Comparison of ENCODE assay signal across 19 cellular contexts in the genomic region with DNA sequence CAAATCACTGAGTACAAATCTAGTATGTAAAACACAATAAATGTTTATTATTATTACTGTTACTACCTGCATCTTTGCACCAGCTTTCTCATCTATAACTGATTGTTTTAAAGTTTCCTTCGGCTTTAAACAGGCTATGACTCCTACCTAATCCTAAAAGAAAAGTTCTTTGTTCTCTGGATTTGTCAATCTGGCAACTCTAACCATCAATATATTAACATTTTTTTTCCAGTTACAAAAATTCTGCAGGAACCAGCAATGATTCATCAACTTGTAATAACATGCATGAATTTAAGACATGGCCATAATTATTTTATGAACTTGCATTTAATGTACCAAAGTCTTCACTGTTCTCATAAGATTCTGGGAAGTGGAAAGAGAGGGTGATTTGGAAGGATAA.
A peak's percentile ranks its signal among the peaks of the same experiment; 100 is the strongest.
DNase-seq lines count a peak whose midpoint lies in the region; ATAC-seq and TF ChIP-seq lines count a peak whose summit lies in the region.
"Had no signal": no experiment of that assay in that cellular context is flagged by ENCODE, and none has a peak within 500 bp of the region (broad histone marks: within the 10 kb centered on the region; RNA-seq: fewer than 3 reads in every experiment).

No MANE protein-coding gene starts in this region.

- H3K9me3 ChIP-seq in left ventricle myocardium inferior (replicated peaks) = no peaks in the 10 kb centered on the region
- H3K9me3 ChIP-seq in right cardiac atrium (ENCODE audit: control insufficient read depth, low read length) = no peaks in the 10 kb centered on the region

- H3K36me3 Mint-ChIP-seq in nephron (ENCODE audit: low read depth) = no peaks in the 10 kb centered on the region
- no peaks in the 10 kb centered on the region for H3K36me3 Mint-ChIP-seq in activated CD4-positive, alpha-beta memory T cell treated with anti-CD3 and anti-CD28 coated beads, Interleukin-2, amount 10 ng/mL, durations not matched to agents 7 days and 5 days (ENCODE audit: low read depth)
- H3K36me3 Mint-ChIP-seq: CD8-positive, alpha-beta T cell; IgD-negative memory B cell had no signal

- POLR2A ChIA-PET in activated CD4-positive, alpha-beta memory T cell treated with anti-CD3 and anti-CD28 coated beads, Interleukin-2, amount 10 ng/mL, durations not matched to agents 7 days and 5 days (lab: Charles Lee) = no interaction called here

- peaks cover 72% of the 10 kb centered on the region for H3K4me1 Mint-ChIP-seq in nephron
- H3K4me1 Mint-ChIP-seq in activated CD4-positive, alpha-beta memory T cell treated with anti-CD3 and anti-CD28 coated beads, Interleukin-2, amount 10 ng/mL, durations not matched to agents 7 days and 5 days = peaks cover 8% of the 10 kb centered on the region
- H3K4me1 Mint-ChIP-seq: IgD-negative memory B cell had no signal

- H3K9me3 Mint-ChIP-seq in nephron = no peaks in the 10 kb centered on the region
- peaks cover 2% of the 10 kb centered on the region for H3K9me3 Mint-ChIP-seq in activated CD4-positive, alpha-beta memory T cell treated with anti-CD3 and anti-CD28 coated beads, Interleukin-2, amount 10 ng/mL, durations not matched to agents 7 days and 5 days
- H3K9me3 Mint-ChIP-seq: CD8-positive, alpha-beta T cell had no signal

- ATAC-seq in right cardiac atrium (no peak), HG02884 (IDR thresholded peaks at IDR 0.05; ENCODE audit: unreplicated experiment) (no peak)
- ATAC-seq: CD8-positive, alpha-beta T cell had no signal

- WGBS in right cardiac atrium = 72% methylated on average over 1 of the region's 1 CpG

- no peaks in the 10 kb centered on the region for H3K36me3 ChIP-seq in left ventricle myocardium inferior

- CTCF ChIA-PET in activated CD4-positive, alpha-beta memory T cell treated with anti-CD3 and anti-CD28 coated beads, Interleukin-2, amount 10 ng/mL, durations not matched to agents 7 days and 5 days (lab: Charles Lee) = no interaction called here

- H3K27ac Mint-ChIP-seq in nephron = peak overlapping the region; percentile 14 to 77 (median 56)
- no peak overlapping the region for H3K27ac Mint-ChIP-seq in activated CD4-positive, alpha-beta memory T cell treated with anti-CD3 and anti-CD28 coated beads, Interleukin-2, amount 10 ng/mL, durations not matched to agents 7 days and 5 days
- H3K27ac Mint-ChIP-seq: CD8-positive, alpha-beta T cell; IgD-negative memory B cell had no signal

- no peak overlapping the region for H3K4me3 Mint-ChIP-seq in nephron
- H3K4me3 Mint-ChIP-seq in activated CD4-positive, alpha-beta memory T cell treated with anti-CD3 and anti-CD28 coated beads, Interleukin-2, amount 10 ng/mL, durations not matched to agents 7 days and 5 days = no peak overlapping the region
- H3K4me3 Mint-ChIP-seq: CD8-positive, alpha-beta T cell; IgD-negative memory B cell had no signal

- TF ChIP-seq CTCF in left ventricle myocardium inferior (IDR thresholded peaks at IDR 0.05; ENCODE audit: borderline replicate concordance) (no peak), nephron (IDR thresholded peaks at IDR 0.05; ENCODE audit: unreplicated experiment in 3 of 3) (no peak)

- DNase-seq in left ventricle myocardium inferior = no peak
- DNase-seq in right cardiac atrium = no peak
- DNase-seq in epithelial cell of prostate (ENCODE audit: low read depth, low spot score) = no peak
- DNase-seq in activated CD4-positive, alpha-beta memory T cell treated with anti-CD3 and anti-CD28 coated beads, Interleukin-2, amount 10 ng/mL, durations not matched to agents 7 days and 5 days = no peak
- no peak for DNase-seq in GF-D8 (lab: John Stamatoyannopoulos, UW)
- DNase-seq in stimulated activated CD4-positive, alpha-beta T cell treated with anti-CD3 and anti-CD28 coated beads, Interleukin-2, amount 100 ng/mL, for 24 hours = no peak
- DNase-seq: CD8-positive, alpha-beta T cell; DMS79 treated with DMSO at 0.1 percent for 48 hours; HCEC 1CT; MV-4-11; NCI-H1417 treated with DMSO at 0.1 percent for 48 hours; NCI-H2029; NCI-H2171; NCI-H748 treated with DMSO at 0.1 percent for 48 hours; RPMI8226 had no signal

- no peaks in the 10 kb centered on the region for H3K27me3 ChIP-seq in left ventricle myocardium inferior (ENCODE audit: low read depth)
- no peaks in the 10 kb centered on the region for H3K27me3 ChIP-seq in right cardiac atrium (ENCODE audit: control insufficient read depth, insufficient read depth)

- H3K27ac ChIP-seq in left ventricle myocardium inferior (replicated peaks) (peak overlapping the region; percentile 28), right cardiac atrium (ENCODE audit: low read length) (no peak overlapping the region), epithelial cell of prostate (peak overlapping the region; percentile 57)
- H3K27ac ChIP-seq: 22Rv1 had no signal

- H3K4me1 ChIP-seq in left ventricle myocardium inferior = peaks cover 14% of the 10 kb centered on the region
- H3K4me1 ChIP-seq in right cardiac atrium (ENCODE audit: control insufficient read depth, insufficient read depth, low read length) = peaks cover 4% of the 10 kb centered on the region

- no peak overlapping the region for H3K4me3 ChIP-seq in left ventricle myocardium inferior
- no peak overlapping the region for H3K4me3 ChIP-seq in right cardiac atrium (ENCODE audit: low read length)

- intact Hi-C loops in left ventricle myocardium inferior (cut with micrococcal nuclease) = no loop called here
- intact Hi-C loops in right cardiac atrium (cut with DNase I) = no loop called here

- H3K27me3 Mint-ChIP-seq in nephron (ENCODE audit: low read depth) = peaks cover 5% of the 10 kb centered on the region
- peaks cover 8% of the 10 kb centered on the region for H3K27me3 Mint-ChIP-seq in activated CD4-positive, alpha-beta memory T cell treated with anti-CD3 and anti-CD28 coated beads, Interleukin-2, amount 10 ng/mL, durations not matched to agents 7 days and 5 days
